ENCODE assay signal across 14 cellular contexts in genomic region chr10:44890721-44891550, GRCh38. TPM values are rescaled to one million over a fixed set of nuclear protein-coding genes. Genes with fewer than 3 reads are reported as not detected.
DNase-seq lines count a peak whose midpoint lies in the region; ATAC-seq, FAIRE-seq and TF ChIP-seq lines count a peak whose summit lies in the region.
"Had no signal": no experiment of that assay in that cellular context is flagged by ENCODE, and none has a peak within 500 bp of the region (broad histone marks: within the 10 kb centered on the region; RNA-seq: fewer than 3 reads in every experiment).

No MANE protein-coding gene starts in this region.

- no peak for ATAC-seq in gastroesophageal sphincter
- no peak for ATAC-seq in HG02970 (IDR thresholded peaks at IDR 0.05; ENCODE audit: low FRiP score, unreplicated experiment)

- H3K9me3 ChIP-seq in HEK293 (ENCODE audit: control insufficient read depth, insufficient read depth, low read depth, low read length) (no peaks in the 10 kb centered on the region), transverse colon (no peaks in the 10 kb centered on the region), gastroesophageal sphincter (no peaks in the 10 kb centered on the region)
- H3K9me3 ChIP-seq: SJSA1 had no signal

- CTCF ChIA-PET in HEK293 (lab: Yijun Ruan, JAX), result interaction anchor here (0.6 kb wide), 1 partner anchor 38 kb away, joined by 5 read pairs; no protein-coding TSS in a partner anchor

- in situ Hi-C loops in transverse colon (cut with MboI; ENCODE audit: low pct_ligation_motif_present in 1 of 4, low pct_unique_long_range_greater_than_20kb in 1 of 4, low sequenced_read_pairs in 3 of 4), result no loop called here

- intact Hi-C loops in transverse colon (cut with DNase I; ENCODE audit: low total_unique reads), result no loop called here

- TF ChIP-seq POLR2A in transverse colon (IDR thresholded peaks at IDR 0.05) (no peak), gastroesophageal sphincter (IDR thresholded peaks at IDR 0.05) (no peak)

- H3K36me3 ChIP-seq in HEK293 (ENCODE audit: control insufficient read depth in 2 of 2, insufficient read depth in 1 of 2, low read length in 2 of 2) (no peaks in the 10 kb centered on the region), transverse colon (no peaks in the 10 kb centered on the region), gastroesophageal sphincter (no peaks in the 10 kb centered on the region)
- H3K36me3 ChIP-seq: SJSA1 had no signal

- H3K27me3 ChIP-seq in transverse colon (no peaks in the 10 kb centered on the region), gastroesophageal sphincter (no peaks in the 10 kb centered on the region)
- H3K27me3 ChIP-seq: SJSA1 had no signal

- no peak overlapping the region for H3K27ac ChIP-seq in HEK293 (ENCODE audit: extremely low read depth, low read depth, low read length)
- peak overlapping the region; percentile 70 to 86 (median 79) for H3K27ac ChIP-seq in transverse colon
- H3K27ac ChIP-seq in gastroesophageal sphincter, result no peak overlapping the region
- H3K27ac ChIP-seq: PC-9, SJSA1 had no signal

- H3K4me3 ChIP-seq in HEK293 (ENCODE audit: low read depth, low read length) (no peak overlapping the region), transverse colon (no peak overlapping the region), gastroesophageal sphincter (no peak overlapping the region)
- H3K4me3 ChIP-seq: PC-9, SJSA1 had no signal

- POLR2A ChIA-PET in HEK293 (lab: Yijun Ruan, JAX), result no interaction called here

- peak; percentile 71 for DNase-seq in myocyte (ENCODE audit: low read depth)
- peak; percentile 77 for DNase-seq in transverse colon
- DNase-seq in iPS-NIHi7 (ENCODE audit: extremely low spot score), result no peak
- DNase-seq: DMS79 treated with DMSO at 0.1 percent for 48 hours, NCI-H1105 treated with DMSO at 0.1 percent for 48 hours, NCI-H187, NCI-H526 had no signal

- peak; percentile 41 for FAIRE-seq in colon (lab: Jason Lieb, UNC)
- FAIRE-seq: H1 had no signal

- H3K4me1 ChIP-seq in HEK293 (ENCODE audit: control insufficient read depth, insufficient read depth, low read length) (no peaks in the 10 kb centered on the region), transverse colon (peaks cover 13 to 30% (median 21%) of the 10 kb centered on the region in 4 donors), gastroesophageal sphincter (no peaks in the 10 kb centered on the region)
- H3K4me1 ChIP-seq: SJSA1 had no signal

- WGBS in transverse colon (ENCODE audit: low coverage in 1 of 2), 2 donors, result 20 to 69% methylated on average over 1 to 6 of the region's 6 CpGs
- WGBS in gastroesophageal sphincter (ENCODE audit: low coverage in 1 of 2), 2 donors, result 80% methylated on average over 1 of the region's 6 CpGs; no CpG with 5 or more reads in 1 of the 2 donors

- TF ChIP-seq EP300 in transverse colon (IDR thresholded peaks at IDR 0.05; ENCODE audit: low read depth), result no peak
- no peak for TF ChIP-seq EP300 in gastroesophageal sphincter (IDR thresholded peaks at IDR 0.05)

- TF ChIP-seq CTCF in HEK293 (tag by site-specific recombination; IDR thresholded peaks at IDR 0.05), result no peak
- TF ChIP-seq CTCF in transverse colon (IDR thresholded peaks at IDR 0.05), result no peak
- no peak for TF ChIP-seq CTCF in gastroesophageal sphincter (IDR thresholded peaks at IDR 0.05)

TF ChIP-seq in HEK293, 187 proteins besides CTCF, POLR2A, EP300 and RAD21:
- no peak for TF ChIP-seq ZNF223 (tag by site-specific recombination; IDR thresholded peaks at IDR 0.05)
- 0 out of 2 replicates have a peak, but pooled peaks have one; percentile 23 for TF ChIP-seq GLIS1 (tag by site-specific recombination; IDR thresholded peaks at IDR 0.05)
- peak; percentile 97 for TF ChIP-seq KLF1 (tag by site-specific recombination; IDR thresholded peaks at IDR 0.05)
- TF ChIP-seq ZNF394 (tag by site-specific recombination; IDR thresholded peaks at IDR 0.05; ENCODE audit: borderline replicate concordance), result no peak
- TF ChIP-seq PRDM10 (tag by site-specific recombination; IDR thresholded peaks at IDR 0.05), result peak; percentile 66

RNA-seq across cellular contexts. Expression of gene TMEM72, which starts 20.2 kb away (rescaled TPM):
- 0.96 and 1.6 TPM in 2 replicates for total RNA-seq in myocyte
- 2.0 TPM for polyA plus RNA-seq in myocyte (2012)
- 10 to 100 TPM in 3 of 4 donors, 1 to 10 TPM in 1; 9.5 to 49.4 (median 16.5) TPM for total RNA-seq in transverse colon
- total RNA-seq in gastroesophageal sphincter, result under 1 TPM in 1 of 4 donors, not detected in 3; 0.35 TPM
- total RNA-seq: H1, PC-9, SJSA1 had no signal
- polyA plus RNA-seq: H1 had no signal

Comparison
In these comparisons a context has a peak if more than half of its experiments do, and no peak if none do; other contexts are left out.
1. H3K27ac ChIP-seq: peak in transverse colon (4 of 4); none in HEK293 (single experiment) and gastroesophageal sphincter (0 of 4).